In the genomic region with DNA sequence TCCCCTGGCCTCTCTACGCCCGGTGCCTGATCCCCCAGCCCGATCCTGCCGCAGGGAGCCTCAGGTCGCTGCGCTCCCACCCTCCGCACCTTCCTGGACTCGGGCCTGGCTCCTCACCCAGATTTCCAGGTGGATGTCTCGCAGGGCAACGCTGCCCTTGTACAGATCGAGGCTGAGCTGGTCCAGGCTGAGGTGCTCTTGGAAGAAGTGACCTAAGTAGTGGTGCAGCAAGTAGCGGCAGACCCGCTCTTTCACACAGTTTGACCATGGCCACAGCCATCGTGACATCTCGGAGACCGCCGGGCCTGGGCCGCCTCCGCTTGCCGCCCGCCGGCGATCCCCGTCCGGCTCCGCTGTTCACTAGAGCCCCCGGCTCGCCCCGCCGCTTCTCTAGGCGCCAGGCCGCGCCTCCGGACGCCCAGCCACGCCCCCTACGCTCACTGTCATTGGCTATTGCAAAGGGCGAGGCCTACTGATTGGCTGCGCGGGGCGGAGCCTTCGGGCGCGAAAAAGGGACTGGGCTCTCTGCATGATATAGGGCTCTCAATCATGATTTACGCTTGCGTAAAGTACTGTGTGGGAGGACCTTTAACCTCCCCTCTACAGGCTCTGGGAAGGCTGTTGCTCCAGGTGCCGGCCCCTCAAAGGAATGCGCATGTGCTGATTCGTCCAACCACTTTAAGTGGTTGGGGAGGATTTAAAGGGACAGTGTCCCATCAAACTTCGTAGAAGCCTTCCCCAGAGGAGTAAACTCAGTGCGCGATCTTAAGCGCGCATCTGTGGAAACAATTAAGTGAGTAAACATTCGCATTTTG, we compare ENCODE assay signal across 8 cellular contexts. TPM values are rescaled to one million over a fixed set of nuclear protein-coding genes. Genes with fewer than 3 reads are reported as not detected.
A peak's percentile ranks its signal among the peaks of the same experiment; 100 is the strongest.
DNase-seq lines count a peak whose midpoint lies in the region; ATAC-seq lines count a peak whose summit lies in the region.

A gene (minus strand): TSS at position 362 of the 815 bp plus-strand sequence. CDS start 74 bp downstream, at position 288.

- DNase-seq in COLO668 (lab: John Stamatoyannopoulos, UW; ENCODE audit: unreplicated experiment) (peak; percentile 98), HT1080 (ENCODE audit: low read depth) (peak; percentile 100), NOMO-1 treated with DMSO at 0.1 percent for 48 hours (lab: John Stamatoyannopoulos, UW; ENCODE audit: unreplicated experiment) (peak; percentile 100), medulla oblongata (ENCODE audit: extremely low spot score) (peak; percentile 100)
- peak; percentile 97 to 98 for DNase-seq in activated CD8-positive, alpha-beta memory T cell treated with anti-CD3 and anti-CD28 coated beads for 4 hours (ENCODE audit: low read depth in 2 of 2)
- DNase-seq in effector memory CD8-positive, alpha-beta T cell: peak; percentile 99
- DNase-seq in stimulated activated CD8-positive, alpha-beta memory T cell treated with anti-CD3 and anti-CD28 coated beads, Interleukin-12 subunit alpha, Interleukin-12 subunit beta, amount 100 ng/mL, for 1 hour (ENCODE audit: low read depth): peak; percentile 97

- H3K9me3 Mint-ChIP-seq in effector memory CD8-positive, alpha-beta T cell: no peaks in the 10 kb centered on the region

- H3K4me3 Mint-ChIP-seq in effector memory CD8-positive, alpha-beta T cell: peak within 1 kb of the TSS; percentile 88 to 90

- peaks cover 48% of the 10 kb centered on the region for H3K36me3 Mint-ChIP-seq in effector memory CD8-positive, alpha-beta T cell (ENCODE audit: insufficient read depth)

- peak within 1 kb of the TSS; percentile 97 for H3K27ac Mint-ChIP-seq in effector memory CD8-positive, alpha-beta T cell

- peaks cover 21% of the 10 kb centered on the region in 2 donors for H3K4me1 Mint-ChIP-seq in effector memory CD8-positive, alpha-beta T cell (ENCODE audit: low read depth in 2 of 2)

- no peaks in the 10 kb centered on the region for H3K27me3 Mint-ChIP-seq in effector memory CD8-positive, alpha-beta T cell

- ATAC-seq in GM21360 (IDR thresholded peaks at IDR 0.05; ENCODE audit: unreplicated experiment): peak; percentile 91
- ATAC-seq in effector memory CD8-positive, alpha-beta T cell (replicated peaks): peak; percentile 89

RNA-seq across cellular contexts. Expression of the gene that starts here (rescaled TPM):
- total RNA-seq in HT1080 (2014; rRNA removed; shearing (Covaris generic)): 17.5 and 19.6 TPM in 2 replicates
- 10.8 and 11.0 TPM in 2 replicates for polyA plus RNA-seq in HT1080 (2015; cell fraction: cytosol; rRNA removed)
- polyA plus RNA-seq in HT1080 (2015; cell fraction: nucleus; rRNA removed): 22.5 and 22.6 TPM in 2 replicates

Comparison
In these comparisons a context has a peak if more than half of its experiments do, and no peak if none do; other contexts are left out.
1. Peak in every context shown above with its lines: DNase-seq and ATAC-seq.